ENCODE assay signal across 28 cellular contexts in the genomic region with DNA sequence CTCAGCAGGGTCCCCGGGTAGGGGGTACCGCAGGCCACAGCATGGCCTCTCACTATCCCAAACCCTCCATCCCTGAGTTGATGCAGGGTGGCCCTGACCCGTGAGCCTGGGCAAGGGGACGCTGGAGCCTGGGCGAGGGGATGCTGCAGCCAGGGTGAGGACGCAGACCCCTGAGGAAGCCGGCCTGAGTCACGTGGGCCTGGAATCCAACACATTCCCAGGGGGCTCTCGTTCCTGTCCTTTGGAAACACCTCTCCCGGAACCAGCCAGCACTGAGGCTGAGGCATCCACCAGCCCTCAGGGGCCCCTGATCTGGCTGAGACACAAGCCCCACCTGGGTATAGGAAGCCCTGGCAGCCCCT.
A peak's percentile ranks its signal among the peaks of the same experiment; 100 is the strongest.
DNase-seq lines count a peak whose midpoint lies in the region; ATAC-seq and TF ChIP-seq lines count a peak whose summit lies in the region.
"Had no signal": no experiment of that assay in that cellular context is flagged by ENCODE, and none has a peak within 500 bp of the region (broad histone marks: within the 10 kb centered on the region; RNA-seq: fewer than 3 reads in every experiment).

No MANE protein-coding gene starts in this region.

- H3K4me1 Mint-ChIP-seq in CD4-positive, alpha-beta T cell (ENCODE audit: low read depth), result peaks cover 12% of the 10 kb centered on the region
- peaks cover 11% of the 10 kb centered on the region for H3K4me1 Mint-ChIP-seq in activated naive CD8-positive, alpha-beta T cell treated with anti-CD3 and anti-CD28 coated beads, Interleukin-2, amount 50 U/mL, for 24 hours
- peaks cover 8 to 13% of the 10 kb centered on the region in 2 donors for H3K4me1 Mint-ChIP-seq in natural killer cell treated with Interleukin-12 subunit alpha and Interleukin-12 subunit beta and Interleukin-15 and Interleukin-18, amount 100 ng/mL, for 72 hours (ENCODE audit: low read depth in 2 of 2)

- H3K27ac ChIP-seq in BLaER1 (peak overlapping the region; percentile 55), substantia nigra (ENCODE audit: low read depth, low read length, poor library complexity, severe bottlenecking) (no peak overlapping the region)
- H3K27ac ChIP-seq in CD4-positive, alpha-beta T cell (ENCODE audit: low read depth, low read length), result no peak overlapping the region
- H3K27ac ChIP-seq: body of pancreas, GM23248, heart right ventricle, pancreas, tibial artery had no signal

- no peak overlapping the region for H3K27ac Mint-ChIP-seq in CD4-positive, alpha-beta T cell
- no peak overlapping the region for H3K27ac Mint-ChIP-seq in activated naive CD8-positive, alpha-beta T cell treated with anti-CD3 and anti-CD28 coated beads, Interleukin-2, amount 50 U/mL, for 24 hours
- no peak overlapping the region for H3K27ac Mint-ChIP-seq in natural killer cell treated with Interleukin-12 subunit alpha and Interleukin-12 subunit beta and Interleukin-15 and Interleukin-18, amount 100 ng/mL, for 72 hours

- TF ChIP-seq CTCF in CD4-positive, alpha-beta T cell (IDR thresholded peaks at IDR 0.05), result no peak

- H3K9ac ChIP-seq in BLaER1, result no peak overlapping the region
- H3K9ac ChIP-seq: GM23248 had no signal

- no peaks in the 10 kb centered on the region for H3K36me3 Mint-ChIP-seq in CD4-positive, alpha-beta T cell (ENCODE audit: low read depth)
- no peaks in the 10 kb centered on the region for H3K36me3 Mint-ChIP-seq in activated naive CD8-positive, alpha-beta T cell treated with anti-CD3 and anti-CD28 coated beads, Interleukin-2, amount 50 U/mL, for 24 hours (ENCODE audit: low read depth)
- H3K36me3 Mint-ChIP-seq in natural killer cell treated with Interleukin-12 subunit alpha and Interleukin-12 subunit beta and Interleukin-15 and Interleukin-18, amount 100 ng/mL, for 72 hours, result peaks cover 4% of the 10 kb centered on the region

- DNase-seq in CD4-positive, alpha-beta T cell, result no peak
- DNase-seq in activated naive CD8-positive, alpha-beta T cell treated with anti-CD3 and anti-CD28 coated beads, Interleukin-2, amount 50 U/mL, for 24 hours, result no peak
- DNase-seq in natural killer cell treated with Interleukin-12 subunit alpha and Interleukin-12 subunit beta and Interleukin-15 and Interleukin-18, amount 100 ng/mL, for 72 hours (ENCODE audit: low spot score), result no peak
- DNase-seq in substantia nigra (lab: John Stamatoyannopoulos, UW) (no peak), medulla oblongata (ENCODE audit: extremely low spot score) (no peak)
- DNase-seq in NK-92 treated with Interleukin-12 subunit alpha and Interleukin-12 subunit beta, amount 100 ng/mL, for 24 hours (lab: John Stamatoyannopoulos, UW), result no peak
- DNase-seq: activated CD4-positive, alpha-beta T cell treated with anti-CD3 and anti-CD28 coated beads, Interleukin-2, amount 50 U/mL, for 48 hours; body of pancreas; effector CD4-positive, alpha-beta T cell; erythroblast; foreskin fibroblast; GM23248; heart right ventricle; left cardiac atrium; mesenchymal stem cell; NCI-H1105; NCI-H1930; NCI-H2227 treated with DMSO at 0.1 percent for 48 hours; NCI-H748 treated with DMSO at 0.1 percent for 48 hours; right cardiac atrium; RPMI8226; stimulated activated CD4-positive, alpha-beta T cell treated with anti-CD3 and anti-CD28 coated beads, Interleukin-4, amount 100 ng/mL, for 4 hours; stimulated activated naive CD4-positive, alpha-beta T cell; T1000 had no signal

- intact Hi-C loops in CD4-positive, alpha-beta T cell (cut with DNase I, micrococcal nuclease), result no loop called here

- peaks cover 1% of the 10 kb centered on the region for H3K9me3 Mint-ChIP-seq in CD4-positive, alpha-beta T cell
- peaks cover 5% of the 10 kb centered on the region for H3K9me3 Mint-ChIP-seq in activated naive CD8-positive, alpha-beta T cell treated with anti-CD3 and anti-CD28 coated beads, Interleukin-2, amount 50 U/mL, for 24 hours
- peaks cover 2% of the 10 kb centered on the region for H3K9me3 Mint-ChIP-seq in natural killer cell treated with Interleukin-12 subunit alpha and Interleukin-12 subunit beta and Interleukin-15 and Interleukin-18, amount 100 ng/mL, for 72 hours

- peaks cover 4% of the 10 kb centered on the region for H3K27me3 Mint-ChIP-seq in CD4-positive, alpha-beta T cell
- peaks cover 3% of the 10 kb centered on the region for H3K27me3 Mint-ChIP-seq in activated naive CD8-positive, alpha-beta T cell treated with anti-CD3 and anti-CD28 coated beads, Interleukin-2, amount 50 U/mL, for 24 hours
- H3K27me3 Mint-ChIP-seq in natural killer cell treated with Interleukin-12 subunit alpha and Interleukin-12 subunit beta and Interleukin-15 and Interleukin-18, amount 100 ng/mL, for 72 hours, result peaks cover 1 to 4% of the 10 kb centered on the region in 2 donors

- CTCF ChIA-PET in CD4-positive, alpha-beta T cell (lab: Charles Lee), result no interaction called here

- peak overlapping the region; percentile 91 for H3K4me2 ChIP-seq in BLaER1

- ATAC-seq in CD4-positive, alpha-beta T cell (ENCODE audit: poor library complexity), result no peak
- no peak for ATAC-seq in activated naive CD8-positive, alpha-beta T cell treated with anti-CD3 and anti-CD28 coated beads, Interleukin-2, amount 50 U/mL, for 24 hours
- no peak for ATAC-seq in natural killer cell treated with Interleukin-12 subunit alpha and Interleukin-12 subunit beta and Interleukin-15 and Interleukin-18, amount 100 ng/mL, for 72 hours
- ATAC-seq: body of pancreas, left cardiac atrium, right cardiac atrium, WTC11 had no signal

- no peaks in the 10 kb centered on the region for H3K36me3 ChIP-seq in BLaER1
- H3K36me3 ChIP-seq: heart right ventricle, pancreas, tibial artery had no signal

- peak overlapping the region; percentile 70 for H3K4me3 Mint-ChIP-seq in CD4-positive, alpha-beta T cell
- H3K4me3 Mint-ChIP-seq in activated naive CD8-positive, alpha-beta T cell treated with anti-CD3 and anti-CD28 coated beads, Interleukin-2, amount 50 U/mL, for 24 hours, result peak overlapping the region; percentile 72
- peak overlapping the region; percentile 64 for H3K4me3 Mint-ChIP-seq in natural killer cell treated with Interleukin-12 subunit alpha and Interleukin-12 subunit beta and Interleukin-15 and Interleukin-18, amount 100 ng/mL, for 72 hours
- H3K4me3 Mint-ChIP-seq: WTC11 had no signal

- H3K4me3 ChIP-seq in BLaER1, result 0 out of 2 replicates have a peak overlapping the region, but pooled peaks have one; percentile 20
- H3K4me3 ChIP-seq: body of pancreas, GM23248, pancreas, tibial artery had no signal

- H3K27me3 ChIP-seq in BLaER1, result no peaks in the 10 kb centered on the region
- no peaks in the 10 kb centered on the region for H3K27me3 ChIP-seq in CD4-positive, alpha-beta T cell (ENCODE audit: control insufficient read depth, insufficient read depth, low read length)
- H3K27me3 ChIP-seq: pancreas had no signal

- H3K4me1 ChIP-seq in BLaER1, result peaks cover 66% of the 10 kb centered on the region
- H3K4me1 ChIP-seq: pancreas had no signal

- peaks cover 10% of the 10 kb centered on the region for H3K9me3 ChIP-seq in BLaER1
- peaks cover 8% of the 10 kb centered on the region for H3K9me3 ChIP-seq in CD4-positive, alpha-beta T cell (ENCODE audit: control insufficient read depth, low read length)
- H3K9me3 ChIP-seq: pancreas had no signal

- no peaks in the 10 kb centered on the region for H4K20me1 ChIP-seq in BLaER1

- POLR2A ChIA-PET in CD4-positive, alpha-beta T cell (lab: Charles Lee), result no interaction called here
